14 cellular contexts compared by ENCODE assay signal in genomic region chr3:46664188-46664970, GRCh38. TPM values are rescaled to one million over a fixed set of nuclear protein-coding genes. Genes with fewer than 3 reads are reported as not detected.
DNase-seq lines count a peak whose midpoint lies in the region.
"Had no signal": no experiment of that assay in that cellular context is flagged by ENCODE, and none has a peak within 500 bp of the region (broad histone marks: within the 10 kb centered on the region; RNA-seq: fewer than 3 reads in every experiment).

No MANE protein-coding gene starts in this region.

- H3K36me3 ChIP-seq in H7 (replicated peaks; ENCODE audit: control insufficient read depth, insufficient read depth, low read length), result no peaks in the 10 kb centered on the region
- H3K36me3 ChIP-seq: BE2C, HAP-1, suprapubic skin had no signal

- H3K4me3 ChIP-seq in H7 (ENCODE audit: insufficient read depth, low read depth, low read length), result no peak overlapping the region
- H3K4me3 ChIP-seq: HAP-1, suprapubic skin had no signal

- H3K27me3 ChIP-seq in H7 (ENCODE audit: control insufficient read depth, insufficient read depth, low read length), result no peaks in the 10 kb centered on the region
- H3K27me3 ChIP-seq: BE2C, suprapubic skin had no signal

- DNase-seq in AG20443 (ENCODE audit: low spot score) (peak; percentile 6), H7 (peak; percentile 14), islet precursor cell (peak; percentile 46), ureter (ENCODE audit: low spot score) (no peak), LoVo (ENCODE audit: low spot score) (no peak), COLO829 (ENCODE audit: low spot score) (no peak)
- DNase-seq: activated T-cell treated with anti-CD3 and anti-CD28 coated beads, Interleukin-2, amount 50 U/mL, for 72 hours; glutamatergic neuron; stimulated activated CD4-positive, alpha-beta T cell treated with anti-CD3 and anti-CD28 coated beads, Interleukin-15, amount 100 ng/mL, for 24 hours had no signal

RNA-seq across cellular contexts. Expression of gene ALS2CL, which starts 29.1 kb away (rescaled TPM):
- 4.9 and 10.1 TPM in 2 replicates for total RNA-seq in H7 (2014; rRNA removed; shearing (Covaris generic))
- 64.5 TPM for total RNA-seq in ureter

RNA-seq across cellular contexts. Expression of gene TMIE, which starts 36.8 kb away (rescaled TPM):
- 0.22 and 0.59 TPM in 2 replicates for total RNA-seq in H7 (2014; rRNA removed; shearing (Covaris generic))
- total RNA-seq in ureter, result 1.0 TPM
- total RNA-seq: RPMI7951 had no signal

RNA-seq across cellular contexts. Expression of gene FAM240A, which starts 52.1 kb away (rescaled TPM):
- not detected in 2 replicates for total RNA-seq in H7 (2014; rRNA removed; shearing (Covaris generic))
- total RNA-seq in ureter, result not detected
- total RNA-seq: activated T-cell treated with anti-CD3 and anti-CD28 coated beads, Interleukin-2, amount 50 U/mL, for 72 hours; kidney epithelial cell; RPMI7951 had no signal

RNA-seq across cellular contexts. Expression of gene PRSS50, which starts 53.3 kb away (rescaled TPM):
- 0.07 and 0.92 TPM in 2 replicates for total RNA-seq in H7 (2014; rRNA removed; shearing (Covaris generic))
- total RNA-seq in ureter, result 1.6 TPM
- total RNA-seq: RPMI7951, suprapubic skin had no signal

Comparison
In these comparisons a context has a peak if more than half of its experiments do, and no peak if none do; other contexts are left out.
1. DNase-seq: peak in AG20443 (single experiment), H7 (single experiment) and islet precursor cell (single experiment); none in ureter (single experiment), LoVo (single experiment) and COLO829 (single experiment).